In genomic region chr1:172531846-172532699, GRCh38 we compare ENCODE assay signal across 8 cellular contexts. TPM values are rescaled to one million over a fixed set of nuclear protein-coding genes. Genes with fewer than 3 reads are reported as not detected.
DNase-seq lines count a peak whose midpoint lies in the region; TF ChIP-seq lines count a peak whose summit lies in the region.

No MANE protein-coding gene starts in this region.

- H3K36me3 Mint-ChIP-seq in activated naive CD8-positive, alpha-beta T cell = no peaks in the 10 kb centered on the region
- no peaks in the 10 kb centered on the region for H3K36me3 Mint-ChIP-seq in osteocyte (ENCODE audit: unreplicated experiment)

- DNase-seq in GM06990 (ENCODE audit: extremely low read depth, insufficient read length) (no peak), HFF-Myc (ENCODE audit: extremely low read depth, low read depth) (peak; percentile 97), MV-4-11 (lab: John Stamatoyannopoulos, UW) (peak; percentile 97), SJSA1 (ENCODE audit: low read depth in 1 of 2, low spot score in 2 of 2) (peak; percentile 92 to 99), head of caudate nucleus (peak; percentile 64 to 97 (median 90)), osteocyte (ENCODE audit: extremely low spot score, unreplicated experiment) (peak; percentile 95)

- intact Hi-C loops in head of caudate nucleus (cut with DNase I) = loop anchor here (5.0 to 10.0 kb wide), 3 partner anchors 87 to 1047 kb away; partner anchors contain the start of genes PIGC, PRRC2C and VAMP4

- peak overlapping the region; percentile 99 for H3K4me3 Mint-ChIP-seq in activated naive CD8-positive, alpha-beta T cell
- peak overlapping the region; percentile 93 for H3K4me3 Mint-ChIP-seq in osteocyte (ENCODE audit: unreplicated experiment)

- H3K4me1 Mint-ChIP-seq in activated naive CD8-positive, alpha-beta T cell (ENCODE audit: low read depth) = peaks cover 47% of the 10 kb centered on the region
- peaks cover 29% of the 10 kb centered on the region for H3K4me1 Mint-ChIP-seq in osteocyte (ENCODE audit: unreplicated experiment)

- TF ChIP-seq CTCF in GM06990 (IDR thresholded peaks at IDR 0.05; ENCODE audit: insufficient read depth, low read length, poor library complexity, severe bottlenecking) (no peak), HFF-Myc (IDR thresholded peaks at IDR 0.05; ENCODE audit: low read depth, low read length, missing control alignments) (no peak), osteocyte (IDR thresholded peaks at IDR 0.05) (no peak)

- H3K9me3 Mint-ChIP-seq in activated naive CD8-positive, alpha-beta T cell (ENCODE audit: low read depth) = no peaks in the 10 kb centered on the region
- H3K9me3 Mint-ChIP-seq in osteocyte (ENCODE audit: unreplicated experiment) = no peaks in the 10 kb centered on the region

- H3K4me1 ChIP-seq in SJSA1 (replicated peaks) = peaks cover 14% of the 10 kb centered on the region
- no peaks in the 10 kb centered on the region for H3K4me1 ChIP-seq in thymus (ENCODE audit: control insufficient read depth, insufficient read depth, low read length)

- WGBS in thymus = under 1% methylated on average over 27 of the region's 27 CpGs

- peaks cover 2% of the 10 kb centered on the region for H3K27me3 Mint-ChIP-seq in activated naive CD8-positive, alpha-beta T cell
- H3K27me3 Mint-ChIP-seq in osteocyte (ENCODE audit: unreplicated experiment) = peaks cover 15% of the 10 kb centered on the region

- H3K4me3 ChIP-seq in GM06990 (replicated peaks; ENCODE audit: low read depth, low read length) = peak overlapping the region; percentile 95
- peak overlapping the region; percentile 89 for H3K4me3 ChIP-seq in HFF-Myc (replicated peaks; ENCODE audit: low read depth, low read length)
- peak overlapping the region; percentile 90 for H3K4me3 ChIP-seq in SJSA1
- peak overlapping the region; percentile 80 for H3K4me3 ChIP-seq in thymus (ENCODE audit: low read length)

- H3K27ac ChIP-seq in SJSA1 = peak overlapping the region; percentile 71
- H3K27ac ChIP-seq in thymus (ENCODE audit: low read depth) = peak overlapping the region; percentile 95

- no peaks in the 10 kb centered on the region for H3K27me3 ChIP-seq in GM06990 (replicated peaks; ENCODE audit: control insufficient read depth, insufficient read depth, low read length)
- H3K27me3 ChIP-seq in SJSA1 (replicated peaks) = no peaks in the 10 kb centered on the region; the same call in 1 of the 2 replicates
- no peaks in the 10 kb centered on the region for H3K27me3 ChIP-seq in thymus (ENCODE audit: control insufficient read depth, insufficient read depth)

- H3K27ac Mint-ChIP-seq in activated naive CD8-positive, alpha-beta T cell = peak overlapping the region; percentile 100
- H3K27ac Mint-ChIP-seq in osteocyte (ENCODE audit: unreplicated experiment) = peak overlapping the region; percentile 100

- H3K9me3 ChIP-seq in SJSA1 (replicated peaks) = no peaks in the 10 kb centered on the region; the same call in 1 of the 2 replicates
- H3K9me3 ChIP-seq in thymus (ENCODE audit: control insufficient read depth) = no peaks in the 10 kb centered on the region

- H3K36me3 ChIP-seq in GM06990 (ENCODE audit: control insufficient read depth, insufficient read depth, low read length) (no peaks in the 10 kb centered on the region), SJSA1 (peaks cover 7% of the 10 kb centered on the region), thymus (ENCODE audit: control insufficient read depth, insufficient read depth) (no peaks in the 10 kb centered on the region)

RNA-seq across cellular contexts. Expression of gene SUCO, which starts 0.9 kb away (rescaled TPM):
- 24.1 and 26.1 TPM in 2 replicates for total RNA-seq in SJSA1 (2014; rRNA removed; shearing (Covaris generic))
- total RNA-seq in osteocyte = 30.4 and 30.7 TPM in 2 replicates
- polyA plus RNA-seq in thymus = 30.5 TPM
